Comparison of ENCODE assay signal across 8 cellular contexts in the genomic region with DNA sequence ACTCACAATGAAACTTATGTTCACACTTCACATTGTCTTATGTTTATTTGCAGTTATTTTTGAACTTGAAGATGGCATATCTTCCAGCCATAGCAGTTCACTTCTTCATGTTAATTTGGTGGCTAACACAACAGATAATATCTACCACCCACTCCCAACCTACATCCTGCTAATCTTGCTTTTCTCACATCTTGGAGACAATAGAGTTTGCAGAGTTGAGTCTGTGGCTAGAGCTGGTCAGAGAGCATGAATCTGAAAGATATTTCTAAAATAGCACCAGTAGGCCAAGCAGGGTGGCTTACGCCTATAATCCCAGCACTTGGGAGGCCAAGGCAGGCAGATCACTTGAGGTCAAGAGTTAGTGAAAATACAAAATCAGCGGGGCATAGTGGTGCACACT.
DNase-seq lines count a peak whose midpoint lies in the region; ATAC-seq, FAIRE-seq and TF ChIP-seq lines count a peak whose summit lies in the region.
"Not testable (repeated sequence)": the region's sequence is repeated elsewhere in the genome, so short reads cannot be mapped to it uniquely, and the experiment has no call there.

No MANE protein-coding gene starts in this region.

- FAIRE-seq in kidney (lab: Jason Lieb, UNC), result not testable (repeated sequence)

- not testable (repeated sequence) for H4K20me1 ChIP-seq in PC-9 (ENCODE audit: insufficient read depth); mammary epithelial cell (ENCODE audit: insufficient read depth, low read length); osteoblast (ENCODE audit: insufficient read depth, low read length)

- not testable (repeated sequence) for H3K4me1 ChIP-seq in PC-9 (replicated peaks; ENCODE audit: insufficient read depth); mammary epithelial cell (ENCODE audit: insufficient read depth, low read length); kidney (ENCODE audit: control insufficient read depth in 1 of 2, insufficient read depth in 1 of 2, low read depth in 1 of 2, low read length in 2 of 2); osteoblast (ENCODE audit: insufficient read depth, low read length); upper lobe of right lung

- WGBS in mammary epithelial cell (ENCODE audit: low coverage, missing lambda C conversion rate), result 100% methylated on average over 2 of the region's 2 CpGs

- peak; percentile 78 for ATAC-seq in activated CD4-positive, alpha-beta T cell treated with anti-CD3 and anti-CD28 coated beads for 36 hours
- ATAC-seq in activated T-helper 17 cell treated with anti-CD3 and anti-CD28 coated beads, Interleukin-2, amount 50 U/mL, for 72 hours (replicated peaks), result peak; percentile 74
- peak; percentile 38 for ATAC-seq in upper lobe of right lung

- DNase-seq in HFFc6; PC-9; activated CD4-positive, alpha-beta T cell treated with anti-CD3 and anti-CD28 coated beads for 36 hours; mammary epithelial cell; kidney; osteoblast (ENCODE audit: insufficient read length, low spot score, missing footprints); upper lobe of right lung: not testable (repeated sequence)

- dilution Hi-C loops in mammary epithelial cell (cut with HindIII; ENCODE audit: low sequenced_read_pairs), result loop anchor here (10.0 kb wide), 1 partner anchor 135 kb away; no protein-coding TSS in a partner anchor

- in situ Hi-C loops in mammary epithelial cell (cut with MboI; ENCODE audit: low sequenced_read_pairs in 2 of 2), result not testable (repeated sequence)

- not testable (repeated sequence) for H3K27ac Mint-ChIP-seq in HFFc6
- H3K27ac Mint-ChIP-seq in activated CD4-positive, alpha-beta T cell treated with anti-CD3 and anti-CD28 coated beads for 36 hours, result peak overlapping the region; percentile 68
- H3K27ac Mint-ChIP-seq in activated T-helper 17 cell treated with anti-CD3 and anti-CD28 coated beads, Interleukin-2, amount 50 U/mL, for 72 hours, result peak overlapping the region; percentile 75

- not testable (repeated sequence) for H3K9me2 ChIP-seq in PC-9 (ENCODE audit: insufficient read depth)

- intact Hi-C loops in PC-9 (cut with micrococcal nuclease; ENCODE audit: unreplicated experiment); activated CD4-positive, alpha-beta T cell treated with anti-CD3 and anti-CD28 coated beads for 36 hours (cut with DNase I, micrococcal nuclease); mammary epithelial cell (cut with micrococcal nuclease); kidney (cut with DNase I); upper lobe of right lung (cut with DNase I): not testable (repeated sequence)

- not testable (repeated sequence) for H3K27ac ChIP-seq in PC-9; mammary epithelial cell (ENCODE audit: insufficient read depth, low read depth, low read length); kidney (ENCODE audit: low read depth in 2 of 2, low read length in 2 of 2); osteoblast (ENCODE audit: low read depth, low read length)
- peak overlapping the region; percentile 55 for H3K27ac ChIP-seq in upper lobe of right lung

- peak overlapping the region; percentile 84; the same call in 1 of the 2 replicates for H3K4me3 Mint-ChIP-seq in HFFc6
- peak overlapping the region; percentile 37 for H3K4me3 Mint-ChIP-seq in activated CD4-positive, alpha-beta T cell treated with anti-CD3 and anti-CD28 coated beads for 36 hours
- H3K4me3 Mint-ChIP-seq in activated T-helper 17 cell treated with anti-CD3 and anti-CD28 coated beads, Interleukin-2, amount 50 U/mL, for 72 hours, result peak overlapping the region; percentile 79

- not testable (repeated sequence) for H3K79me2 ChIP-seq in PC-9 (ENCODE audit: low read depth); mammary epithelial cell (ENCODE audit: insufficient read depth, low read length); osteoblast (ENCODE audit: insufficient read depth, low read length)

- not testable (repeated sequence) for H3K36me3 ChIP-seq in PC-9 (ENCODE audit: low read depth); mammary epithelial cell (ENCODE audit: insufficient read depth, low read length); kidney (ENCODE audit: control insufficient read depth in 1 of 2, insufficient read depth in 2 of 2, low read length in 2 of 2); osteoblast (ENCODE audit: insufficient read depth, low read length); upper lobe of right lung

- not testable (repeated sequence) for TF ChIP-seq CTCF in HFFc6 (IDR thresholded peaks at IDR 0.05); PC-9 (conservative IDR thresholded peaks at IDR 0.05); mammary epithelial cell (conservative IDR thresholded peaks at IDR 0.05 in 1 of 2, IDR thresholded peaks at IDR 0.05 in 1 of 2; ENCODE audit: extremely low read depth in 1 of 2, insufficient read depth in 1 of 2, low read depth in 1 of 2, low read length in 2 of 2); kidney (IDR thresholded peaks at IDR 0.05; ENCODE audit: borderline replicate concordance, extremely low read depth, insufficient read depth); osteoblast (IDR thresholded peaks at IDR 0.05; ENCODE audit: extremely low read depth, low read depth, low read length); upper lobe of right lung (IDR thresholded peaks at IDR 0.05)

- CTCF ChIA-PET in PC-9 (lab: Charles Lee) (interaction anchor here (0.6 kb wide), 1 partner anchor 55 kb away, joined by 8 read pairs; no protein-coding TSS in a partner anchor), mammary epithelial cell (lab: Charles Lee; ENCODE audit: low non-redundant PET) (interaction anchor here (0.6 kb wide), 1 partner anchor 14 kb away, joined by 7 read pairs; no protein-coding TSS in a partner anchor)
- CTCF ChIA-PET in activated CD4-positive, alpha-beta T cell treated with anti-CD3 and anti-CD28 coated beads for 36 hours (lab: Charles Lee), result interaction anchor here (1.4 to 2.5 kb wide), 2 partner anchors 18 to 48 kb away, joined by 3 to 8 read pairs; no protein-coding TSS in a partner anchor

- not testable (repeated sequence) for H3K4me3 ChIP-seq in PC-9; mammary epithelial cell (replicated peaks in 1 of 3; ENCODE audit: insufficient read depth in 1 of 3, low read depth in 2 of 3, low read length in 3 of 3); upper lobe of right lung
- peak overlapping the region; percentile 26 to 32 for H3K4me3 ChIP-seq in kidney (ENCODE audit: low read length in 2 of 2)
- peak overlapping the region; percentile 56 for H3K4me3 ChIP-seq in osteoblast (ENCODE audit: insufficient read depth, low read length)

- H2AFZ ChIP-seq in PC-9 (0 out of 2 replicates have a peak overlapping the region, but pooled peaks have one; percentile 44), mammary epithelial cell (ENCODE audit: low read depth, low read length) (peak overlapping the region; percentile 86), osteoblast (ENCODE audit: low read length) (peak overlapping the region; percentile 84)

- H3K36me3 Mint-ChIP-seq in HFFc6 (ENCODE audit: low read depth); activated CD4-positive, alpha-beta T cell treated with anti-CD3 and anti-CD28 coated beads for 36 hours (ENCODE audit: low read depth); activated T-helper 17 cell treated with anti-CD3 and anti-CD28 coated beads, Interleukin-2, amount 50 U/mL, for 72 hours (ENCODE audit: low read depth): not testable (repeated sequence)

- not testable (repeated sequence) for H3F3A ChIP-seq in PC-9 (ENCODE audit: insufficient read depth, low read depth)

- H3K9me3 Mint-ChIP-seq in HFFc6; activated CD4-positive, alpha-beta T cell treated with anti-CD3 and anti-CD28 coated beads for 36 hours (ENCODE audit: low read depth); activated T-helper 17 cell treated with anti-CD3 and anti-CD28 coated beads, Interleukin-2, amount 50 U/mL, for 72 hours: not testable (repeated sequence)

- H3K4me1 Mint-ChIP-seq in HFFc6 (ENCODE audit: low read depth), result peaks cover 22% of the 10 kb centered on the region
- H3K4me1 Mint-ChIP-seq in activated CD4-positive, alpha-beta T cell treated with anti-CD3 and anti-CD28 coated beads for 36 hours, result peaks cover 21% of the 10 kb centered on the region
- H3K4me1 Mint-ChIP-seq in activated T-helper 17 cell treated with anti-CD3 and anti-CD28 coated beads, Interleukin-2, amount 50 U/mL, for 72 hours, result peaks cover 17% of the 10 kb centered on the region

- H3K27me3 Mint-ChIP-seq in HFFc6 (ENCODE audit: insufficient read depth), result peaks cover 38% of the 10 kb centered on the region
- H3K27me3 Mint-ChIP-seq in activated CD4-positive, alpha-beta T cell treated with anti-CD3 and anti-CD28 coated beads for 36 hours; activated T-helper 17 cell treated with anti-CD3 and anti-CD28 coated beads, Interleukin-2, amount 50 U/mL, for 72 hours: not testable (repeated sequence)

- H3K4me2 ChIP-seq in PC-9, result not testable (repeated sequence)
- H3K4me2 ChIP-seq in mammary epithelial cell (ENCODE audit: insufficient read depth, low read depth, low read length) (peak overlapping the region; percentile 65), osteoblast (ENCODE audit: insufficient read depth, low read length) (peak overlapping the region; percentile 79)

- POLR2A ChIA-PET in PC-9 (lab: Charles Lee; ENCODE audit: unreplicated experiment), result not testable (repeated sequence)
- POLR2A ChIA-PET in activated CD4-positive, alpha-beta T cell treated with anti-CD3 and anti-CD28 coated beads for 36 hours (lab: Charles Lee), result interaction anchor here (0.6 kb wide), 1 partner anchor 291 kb away, joined by 3 read pairs; no protein-coding TSS in a partner anchor

- not testable (repeated sequence) for BruUV-seq in PC-9 (replicated peaks; lab: Mats Ljungman, UMichigan); mammary epithelial cell (replicated peaks; lab: Mats Ljungman, UMichigan)

- H3K9me3 ChIP-seq in PC-9 (ENCODE audit: insufficient read depth, low read depth); mammary epithelial cell (replicated peaks; ENCODE audit: insufficient read depth, low read length); kidney (ENCODE audit: control insufficient read depth in 1 of 2, low read length in 2 of 2); osteoblast (ENCODE audit: low read depth, low read length); upper lobe of right lung: not testable (repeated sequence)

- not testable (repeated sequence) for H3K27me3 ChIP-seq in PC-9 (ENCODE audit: insufficient read depth, low read depth); mammary epithelial cell (ENCODE audit: insufficient read depth, low read length); osteoblast (ENCODE audit: insufficient read depth, low read length); upper lobe of right lung

- not testable (repeated sequence) for H3K9ac ChIP-seq in mammary epithelial cell (ENCODE audit: insufficient read depth, low read length); kidney (ENCODE audit: low read length in 2 of 2)
